20 cellular contexts compared by ENCODE assay signal in the genomic region with DNA sequence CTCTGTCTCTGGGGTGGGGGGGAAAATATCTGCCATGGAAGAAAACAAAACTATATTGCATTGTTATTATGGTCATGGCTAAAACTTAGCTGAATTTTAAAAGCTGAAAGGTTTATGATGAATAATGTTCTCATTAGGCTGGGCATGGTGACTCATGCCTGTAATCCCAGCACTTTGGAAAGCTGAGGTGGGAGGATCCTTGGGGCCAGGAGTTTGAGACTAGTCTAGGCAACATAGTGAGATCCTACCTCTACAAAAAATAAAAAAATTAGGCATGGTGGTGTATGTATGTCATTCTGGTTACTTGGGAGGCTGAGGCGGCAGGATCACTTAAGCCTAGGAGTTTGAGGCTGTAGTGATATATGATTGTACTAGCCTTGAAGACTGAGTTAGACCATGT. TPM values are rescaled to one million over a fixed set of nuclear protein-coding genes. Genes with fewer than 3 reads are reported as not detected.
DNase-seq lines count a peak whose midpoint lies in the region; ATAC-seq, FAIRE-seq and TF ChIP-seq lines count a peak whose summit lies in the region.
"Had no signal": no experiment of that assay in that cellular context is flagged by ENCODE, and none has a peak within 500 bp of the region (broad histone marks: within the 10 kb centered on the region; RNA-seq: fewer than 3 reads in every experiment).

No MANE protein-coding gene starts in this region.

- POLR2A ChIA-PET in CD4-positive, alpha-beta memory T cell (lab: Charles Lee; ENCODE audit: partially characterized antibody), result no interaction called here

- H3K4me1 Mint-ChIP-seq in stimulated activated naive CD8-positive, alpha-beta T cell treated with anti-CD3 and anti-CD28 coated beads, Interleukin-15, amount 100 ng/mL, for 72 hours, result no peaks in the 10 kb centered on the region
- peaks cover 0 to 3% of the 10 kb centered on the region in 2 donors for H3K4me1 Mint-ChIP-seq in natural killer cell treated with Interleukin-12 subunit alpha and Interleukin-12 subunit beta and Interleukin-15 and Interleukin-18, amount 100 ng/mL, for 72 hours (ENCODE audit: low read depth in 2 of 2)
- no peaks in the 10 kb centered on the region for H3K4me1 Mint-ChIP-seq in CD4-positive, alpha-beta memory T cell

- H3K4me1 ChIP-seq in foreskin keratinocyte, result peaks cover 2% of the 10 kb centered on the region
- H3K4me1 ChIP-seq in CD4-positive, alpha-beta memory T cell (ENCODE audit: insufficient read depth, low read length), result no peaks in the 10 kb centered on the region
- H3K4me1 ChIP-seq: body of pancreas, right lobe of liver had no signal

- H3K9me3 ChIP-seq in CD4-positive, alpha-beta memory T cell (ENCODE audit: control insufficient read depth in 1 of 2, low read length in 2 of 2), result no peaks in the 10 kb centered on the region
- H3K9me3 ChIP-seq: body of pancreas, right lobe of liver, stomach had no signal

- peak; percentile 93 for ATAC-seq in foreskin keratinocyte
- ATAC-seq in stimulated activated naive CD8-positive, alpha-beta T cell treated with anti-CD3 and anti-CD28 coated beads, Interleukin-15, amount 100 ng/mL, for 72 hours, result no peak
- no peak for ATAC-seq in natural killer cell treated with Interleukin-12 subunit alpha and Interleukin-12 subunit beta and Interleukin-15 and Interleukin-18, amount 100 ng/mL, for 72 hours
- ATAC-seq: body of pancreas, left ventricle myocardium superior, right lobe of liver had no signal

- DNase-seq in AG10803 (ENCODE audit: low read depth) (peak; percentile 40), HTR-8/SVneo (ENCODE audit: insufficient read length, low spot score) (peak; percentile 12), amniotic epithelial cell (ENCODE audit: low read depth) (peak; percentile 69), foreskin keratinocyte (peak; percentile 46 to 75), cerebellar cortex (ENCODE audit: low spot score) (no peak)
- no peak for DNase-seq in stimulated activated naive CD8-positive, alpha-beta T cell treated with anti-CD3 and anti-CD28 coated beads, Interleukin-15, amount 100 ng/mL, for 72 hours
- DNase-seq in natural killer cell treated with Interleukin-12 subunit alpha and Interleukin-12 subunit beta and Interleukin-15 and Interleukin-18, amount 100 ng/mL, for 72 hours (ENCODE audit: low spot score), result no peak
- DNase-seq in CD4-positive, alpha-beta memory T cell, result no peak
- DNase-seq: activated CD4-positive, alpha-beta T cell treated with anti-CD3 and anti-CD28 coated beads, Interleukin-2, amount 10 ng/mL, durations not matched to agents 24 days and 14 days; activated T-cell treated with anti-CD3 and anti-CD28 coated beads for 4 hours; body of pancreas; CD8-positive, alpha-beta memory T cell; dermis blood vessel endothelial cell; left ventricle myocardium superior; NCI-H2029; NCI-H510A treated with DMSO at 0.1 percent for 48 hours; right lobe of liver; stomach had no signal

- no peak overlapping the region for H3K4me3 ChIP-seq in AG10803 (ENCODE audit: low read length)
- no peak overlapping the region for H3K4me3 ChIP-seq in CD4-positive, alpha-beta memory T cell (ENCODE audit: low read length in 2 of 2)
- H3K4me3 ChIP-seq: body of pancreas, right lobe of liver, stomach had no signal

- CTCF ChIA-PET in CD4-positive, alpha-beta memory T cell (lab: Charles Lee; ENCODE audit: partially characterized antibody), result interaction anchor here (0.8 to 2.2 kb wide), 3 partner anchors 16 to 322 kb away, joined by 3 to 12 read pairs (median 3); no protein-coding TSS in a partner anchor

- H3K4me3 Mint-ChIP-seq in stimulated activated naive CD8-positive, alpha-beta T cell treated with anti-CD3 and anti-CD28 coated beads, Interleukin-15, amount 100 ng/mL, for 72 hours, result no peak overlapping the region
- no peak overlapping the region for H3K4me3 Mint-ChIP-seq in natural killer cell treated with Interleukin-12 subunit alpha and Interleukin-12 subunit beta and Interleukin-15 and Interleukin-18, amount 100 ng/mL, for 72 hours
- no peak overlapping the region for H3K4me3 Mint-ChIP-seq in CD4-positive, alpha-beta memory T cell
- H3K4me3 Mint-ChIP-seq: activated CD4-positive, alpha-beta T cell treated with anti-CD3 and anti-CD28 coated beads, Interleukin-2, amount 10 ng/mL, durations not matched to agents 24 days and 14 days; activated naive CD4-positive, alpha-beta T cell treated with anti-CD3 and anti-CD28 coated beads, Interleukin-2, amount 50 U/mL, for 24 hours had no signal

- no peak overlapping the region for H3K27ac Mint-ChIP-seq in stimulated activated naive CD8-positive, alpha-beta T cell treated with anti-CD3 and anti-CD28 coated beads, Interleukin-15, amount 100 ng/mL, for 72 hours
- no peak overlapping the region for H3K27ac Mint-ChIP-seq in natural killer cell treated with Interleukin-12 subunit alpha and Interleukin-12 subunit beta and Interleukin-15 and Interleukin-18, amount 100 ng/mL, for 72 hours
- H3K27ac Mint-ChIP-seq in CD4-positive, alpha-beta memory T cell, result no peak overlapping the region
- H3K27ac Mint-ChIP-seq: activated CD4-positive, alpha-beta T cell treated with anti-CD3 and anti-CD28 coated beads, Interleukin-2, amount 10 ng/mL, durations not matched to agents 24 days and 14 days; activated naive CD4-positive, alpha-beta T cell treated with anti-CD3 and anti-CD28 coated beads, Interleukin-2, amount 50 U/mL, for 24 hours had no signal

- no peak for FAIRE-seq in HTR-8/SVneo (lab: Jason Lieb, UNC)
- FAIRE-seq: urothelium cell line had no signal

- intact Hi-C loops in CD4-positive, alpha-beta memory T cell (cut with micrococcal nuclease), result no loop called here

- no peak overlapping the region for H3K27ac ChIP-seq in foreskin keratinocyte
- H3K27ac ChIP-seq in CD4-positive, alpha-beta memory T cell (ENCODE audit: low read depth, low read length), result no peak overlapping the region
- H3K27ac ChIP-seq: body of pancreas, right lobe of liver, stomach had no signal

- TF ChIP-seq CTCF in AG10803 (conservative IDR thresholded peaks at IDR 0.05; ENCODE audit: low read length), result no peak
- TF ChIP-seq CTCF in foreskin keratinocyte (conservative IDR thresholded peaks at IDR 0.05), result no peak

- H3K27me3 Mint-ChIP-seq in stimulated activated naive CD8-positive, alpha-beta T cell treated with anti-CD3 and anti-CD28 coated beads, Interleukin-15, amount 100 ng/mL, for 72 hours, result no peaks in the 10 kb centered on the region
- H3K27me3 Mint-ChIP-seq in natural killer cell treated with Interleukin-12 subunit alpha and Interleukin-12 subunit beta and Interleukin-15 and Interleukin-18, amount 100 ng/mL, for 72 hours, result no peaks in the 10 kb centered on the region
- H3K27me3 Mint-ChIP-seq in CD4-positive, alpha-beta memory T cell, result no peaks in the 10 kb centered on the region
- H3K27me3 Mint-ChIP-seq: activated CD4-positive, alpha-beta T cell treated with anti-CD3 and anti-CD28 coated beads, Interleukin-2, amount 10 ng/mL, durations not matched to agents 24 days and 14 days; activated naive CD4-positive, alpha-beta T cell treated with anti-CD3 and anti-CD28 coated beads, Interleukin-2, amount 50 U/mL, for 24 hours; CD8-positive, alpha-beta memory T cell had no signal

- H3K27me3 ChIP-seq in foreskin keratinocyte, result no peaks in the 10 kb centered on the region
- H3K27me3 ChIP-seq in CD4-positive, alpha-beta memory T cell (ENCODE audit: insufficient read depth, low read length), result no peaks in the 10 kb centered on the region
- H3K27me3 ChIP-seq: body of pancreas, right lobe of liver, stomach had no signal

- H3K9me3 Mint-ChIP-seq in stimulated activated naive CD8-positive, alpha-beta T cell treated with anti-CD3 and anti-CD28 coated beads, Interleukin-15, amount 100 ng/mL, for 72 hours, result no peaks in the 10 kb centered on the region
- H3K9me3 Mint-ChIP-seq in natural killer cell treated with Interleukin-12 subunit alpha and Interleukin-12 subunit beta and Interleukin-15 and Interleukin-18, amount 100 ng/mL, for 72 hours, result no peaks in the 10 kb centered on the region
- H3K9me3 Mint-ChIP-seq in CD4-positive, alpha-beta memory T cell, result no peaks in the 10 kb centered on the region
- H3K9me3 Mint-ChIP-seq: activated CD4-positive, alpha-beta T cell treated with anti-CD3 and anti-CD28 coated beads, Interleukin-2, amount 10 ng/mL, durations not matched to agents 24 days and 14 days; activated naive CD4-positive, alpha-beta T cell treated with anti-CD3 and anti-CD28 coated beads, Interleukin-2, amount 50 U/mL, for 24 hours; CD8-positive, alpha-beta memory T cell had no signal

- H3K36me3 Mint-ChIP-seq in natural killer cell treated with Interleukin-12 subunit alpha and Interleukin-12 subunit beta and Interleukin-15 and Interleukin-18, amount 100 ng/mL, for 72 hours, result peaks cover 6% of the 10 kb centered on the region
- peaks cover 24 to 31% of the 10 kb centered on the region in 2 donors for H3K36me3 Mint-ChIP-seq in CD4-positive, alpha-beta memory T cell

- H3K36me3 ChIP-seq in CD4-positive, alpha-beta memory T cell (ENCODE audit: insufficient read depth, low read length), result no peaks in the 10 kb centered on the region

RNA-seq across cellular contexts. Expression of a gene that starts 44.5 kb away (rescaled TPM):
- total RNA-seq in foreskin keratinocyte, result 35.4 and 41.0 TPM in 2 replicates
- 17.9 and 22.7 TPM in 2 replicates for polyA plus RNA-seq in foreskin keratinocyte
- total RNA-seq in natural killer cell treated with Interleukin-12 subunit alpha and Interleukin-12 subunit beta and Interleukin-15 and Interleukin-18, amount 100 ng/mL, for 72 hours, result 10 to 100 TPM; 33.5 to 77.2 TPM
- total RNA-seq in CD4-positive, alpha-beta memory T cell, result 10 to 100 TPM; 23.8 to 28.5 TPM
- polyA plus RNA-seq in CD4-positive, alpha-beta memory T cell, result 1 to 10 TPM; 8.1 to 8.2 TPM

RNA-seq across cellular contexts. Expression of a gene that starts 53.4 kb away (rescaled TPM):
- total RNA-seq in foreskin keratinocyte, result 42.3 and 43.1 TPM in 2 replicates
- 30.1 and 35.2 TPM in 2 replicates for polyA plus RNA-seq in foreskin keratinocyte
- 10 to 100 TPM; 30.8 to 40.4 TPM for total RNA-seq in natural killer cell treated with Interleukin-12 subunit alpha and Interleukin-12 subunit beta and Interleukin-15 and Interleukin-18, amount 100 ng/mL, for 72 hours
- total RNA-seq in CD4-positive, alpha-beta memory T cell, result 10 to 100 TPM; 27.9 to 28.4 TPM
- 10 to 100 TPM; 52.2 to 53.5 TPM for polyA plus RNA-seq in CD4-positive, alpha-beta memory T cell

Comparison
In these comparisons a context has a peak if more than half of its experiments do, and no peak if none do; other contexts are left out.
1. DNase-seq: peak in AG10803 (single experiment), HTR-8/SVneo (single experiment), amniotic epithelial cell (single experiment) and foreskin keratinocyte (2 of 2); none in cerebellar cortex (single experiment), stimulated activated naive CD8-positive, alpha-beta T cell treated with anti-CD3 and anti-CD28 coated beads, Interleukin-15, amount 100 ng/mL, for 72 hours (0 of 2), natural killer cell treated with Interleukin-12 subunit alpha and Interleukin-12 subunit beta and Interleukin-15 and Interleukin-18, amount 100 ng/mL, for 72 hours (single experiment) and CD4-positive, alpha-beta memory T cell (0 of 5).